Comparison of ENCODE assay signal across 9 cellular contexts in the genomic region with DNA sequence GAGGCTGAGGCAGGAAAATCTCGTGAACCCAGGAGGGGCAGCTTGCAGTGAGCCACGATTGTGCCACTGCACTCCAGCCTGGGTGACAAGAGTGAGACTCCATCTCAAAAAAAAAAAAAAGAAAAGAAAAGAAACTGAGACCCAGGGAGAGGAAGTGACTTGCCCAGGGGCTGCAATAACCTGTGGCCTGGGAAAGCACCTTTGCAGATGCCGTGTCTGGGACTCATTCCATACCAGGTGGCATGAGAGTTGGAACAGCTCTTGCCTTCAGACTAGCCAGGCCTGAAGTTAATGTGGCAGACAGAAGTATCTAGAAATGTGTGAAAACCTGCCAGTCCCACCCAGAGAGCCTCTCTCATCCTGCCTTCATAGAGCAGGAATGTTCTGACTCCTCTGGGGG.
"Had no signal": no experiment of that assay in that cellular context is flagged by ENCODE, and none has a peak within 500 bp of the region (broad histone marks: within the 10 kb centered on the region; RNA-seq: fewer than 3 reads in every experiment).

No MANE protein-coding gene starts in this region.

- H3K4me1 Mint-ChIP-seq: IgD-negative memory B cell had no signal

- H3K4me3 Mint-ChIP-seq: HFFc6, IgD-negative memory B cell had no signal

- DNase-seq: GM23248, GOT3, HFFc6, KBM-7 had no signal

- H3K27ac ChIP-seq: GM23248, HL-60 had no signal

- H3K4me3 ChIP-seq: GM23248, HAP-1 had no signal

- H3K27ac Mint-ChIP-seq: HFFc6, IgD-negative memory B cell had no signal

- H3K27me3 Mint-ChIP-seq: IgD-negative memory B cell had no signal

- H2AFZ ChIP-seq: GM23248 had no signal

- H3K9ac ChIP-seq: GM23248 had no signal

- H3K36me3 Mint-ChIP-seq: IgD-negative memory B cell had no signal

- H3K4me1 ChIP-seq: HAP-1 had no signal

- ATAC-seq: HCT116, HepG2 had no signal

- H3K36me3 ChIP-seq: HAP-1 had no signal
